ENCODE assay signal across 10 cellular contexts in the genomic region with DNA sequence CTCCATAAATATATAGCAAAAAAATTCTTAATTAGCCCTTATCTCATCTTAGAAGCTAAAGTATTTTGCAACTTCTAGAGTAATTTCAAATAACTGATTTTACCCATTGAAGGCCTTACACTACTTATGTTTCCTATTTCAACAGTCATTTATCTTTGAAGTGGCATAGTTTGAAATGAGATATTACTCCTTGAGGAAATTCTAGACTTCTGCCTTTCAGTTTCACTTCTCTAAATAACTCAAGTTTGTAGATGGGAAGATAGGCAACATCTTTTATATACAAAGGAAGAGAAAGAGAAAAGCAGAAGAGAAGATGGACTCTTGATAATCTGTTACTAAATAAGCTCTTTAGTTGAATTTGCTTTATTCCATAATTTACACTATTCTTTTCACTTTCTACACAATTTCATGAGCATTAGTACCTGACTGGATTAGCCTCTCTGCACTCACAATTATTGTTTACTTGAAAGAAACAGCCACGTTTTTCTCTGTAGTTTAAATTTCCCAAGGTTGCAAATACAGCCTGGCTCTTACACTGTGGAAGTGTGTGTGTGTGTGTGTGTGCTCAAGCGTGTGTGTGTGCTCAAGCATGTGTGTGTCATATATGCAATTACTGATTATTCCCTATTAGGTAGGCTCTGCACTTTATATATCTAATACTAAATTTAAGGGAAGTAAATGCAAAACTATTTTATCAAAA.
A peak's percentile ranks its signal among the peaks of the same experiment; 100 is the strongest.
DNase-seq lines count a peak whose midpoint lies in the region; ATAC-seq, FAIRE-seq and TF ChIP-seq lines count a peak whose summit lies in the region.
"Had no signal": no experiment of that assay in that cellular context is flagged by ENCODE, and none has a peak within 500 bp of the region (broad histone marks: within the 10 kb centered on the region; RNA-seq: fewer than 3 reads in every experiment).

No MANE protein-coding gene starts in this region.

- no peaks in the 10 kb centered on the region for H3K27me3 ChIP-seq in A673 (replicated peaks; ENCODE audit: insufficient read depth, low read depth, low read length, poor library complexity)

- intact Hi-C loops in A673 (cut with micrococcal nuclease; ENCODE audit: unreplicated experiment), result no loop called here

- no peak overlapping the region for H3K27ac Mint-ChIP-seq in chondrocyte (ENCODE audit: unreplicated experiment)
- no peak overlapping the region for H3K27ac Mint-ChIP-seq in HFFc6
- H3K27ac Mint-ChIP-seq: H9 had no signal

- H3K9me3 Mint-ChIP-seq in chondrocyte (ENCODE audit: low read depth) (peaks cover 9% of the 10 kb centered on the region), HFFc6 (peaks cover 10% of the 10 kb centered on the region; the same call in 1 of the 2 replicates)

- no peak overlapping the region for H3K27ac ChIP-seq in A673 (ENCODE audit: low read depth, low read length, poor library complexity, severe bottlenecking)

- POLR2A ChIA-PET in A673 (lab: Charles Lee; ENCODE audit: low non-redundant PET), result no interaction called here

- no TSS peak for BruUV-seq in A673 (replicated peaks; lab: Mats Ljungman, UMichigan)

- H3K4me3 Mint-ChIP-seq in chondrocyte (ENCODE audit: unreplicated experiment), result no peak overlapping the region
- no peak overlapping the region for H3K4me3 Mint-ChIP-seq in HFFc6
- H3K4me3 Mint-ChIP-seq: H9 had no signal

- FAIRE-seq in HTR-8/SVneo (lab: Jason Lieb, UNC), result peak; percentile 90

- H3K36me3 Mint-ChIP-seq in chondrocyte (ENCODE audit: low read depth), result no peaks in the 10 kb centered on the region
- no peaks in the 10 kb centered on the region for H3K36me3 Mint-ChIP-seq in HFFc6 (ENCODE audit: low read depth)

- peak; percentile 98 for ATAC-seq in GM18498 (IDR thresholded peaks at IDR 0.05; ENCODE audit: unreplicated experiment)
- ATAC-seq in GM21529 (IDR thresholded peaks at IDR 0.05; ENCODE audit: unreplicated experiment), result peak; percentile 100

- H3K4me1 Mint-ChIP-seq in chondrocyte (ENCODE audit: low read depth), result no peaks in the 10 kb centered on the region
- no peaks in the 10 kb centered on the region for H3K4me1 Mint-ChIP-seq in HFFc6 (ENCODE audit: low read depth)
- H3K4me1 Mint-ChIP-seq: H9 had no signal

- no peaks in the 10 kb centered on the region for H3K9me3 ChIP-seq in A673 (ENCODE audit: low read depth, low read length, poor library complexity, severe bottlenecking)

- DNase-seq in HTR-8/SVneo (ENCODE audit: insufficient read length, low spot score) (no peak), globus pallidus (ENCODE audit: low spot score) (peak; percentile 42), A673 (ENCODE audit: low spot score) (no peak), COLO829 (ENCODE audit: low spot score) (no peak), chondrocyte (ENCODE audit: low spot score) (no peak), HFFc6 (no peak)
- DNase-seq: activated CD4-positive, alpha-beta T cell treated with anti-CD3 and anti-CD28 coated beads, Interleukin-2, amount 50 U/mL, for 4 hours; H9 had no signal

- CTCF ChIA-PET in A673 (lab: Charles Lee), result no interaction called here

- no peaks in the 10 kb centered on the region for H3K36me3 ChIP-seq in A673 (ENCODE audit: insufficient read depth, low read length, poor library complexity, severe bottlenecking)

- no peak for TF ChIP-seq CTCF in A673 (conservative IDR thresholded peaks at IDR 0.05; ENCODE audit: low read depth, low read length)
- no peak for TF ChIP-seq CTCF in chondrocyte (IDR thresholded peaks at IDR 0.05)
- TF ChIP-seq CTCF in HFFc6 (IDR thresholded peaks at IDR 0.05), result no peak

- H3K4me1 ChIP-seq in A673 (ENCODE audit: insufficient read depth, low read length, poor library complexity, severe bottlenecking), result no peaks in the 10 kb centered on the region

- no peak overlapping the region for H3K4me3 ChIP-seq in A673 (ENCODE audit: low read depth, low read length, poor library complexity, severe bottlenecking)

- H3K27me3 Mint-ChIP-seq in chondrocyte (ENCODE audit: low read depth) (peaks cover 14% of the 10 kb centered on the region), HFFc6 (ENCODE audit: insufficient read depth) (no peaks in the 10 kb centered on the region; the same call in 1 of the 2 replicates)
